In the genomic region with DNA sequence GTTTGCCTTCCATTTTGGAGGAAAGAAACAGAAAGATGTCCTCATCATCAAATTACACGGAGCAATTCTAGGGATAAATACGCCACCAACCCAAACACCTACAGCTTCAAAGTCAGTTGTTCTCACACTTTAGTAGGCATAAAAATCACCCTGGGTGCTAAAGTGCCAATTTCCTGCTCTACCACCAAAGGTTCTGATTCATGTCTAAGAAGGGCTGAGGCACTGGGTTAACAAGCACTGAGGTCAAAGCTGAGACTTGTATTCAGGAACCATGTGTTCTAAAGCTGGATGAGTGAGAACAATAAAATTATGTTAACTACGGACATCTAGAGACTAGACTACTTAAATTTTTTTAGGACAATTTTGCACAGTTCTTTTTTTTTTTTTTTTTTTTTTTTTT, we compare ENCODE assay signal across 1 cellular context.
TF ChIP-seq lines count a peak whose summit lies in the region.

No MANE protein-coding gene starts in this region.

TF ChIP-seq in GM23338, 12 proteins besides CTCF, POLR2A, EP300 and RAD21 (continued from another document):
- TF ChIP-seq, protein P1, sequence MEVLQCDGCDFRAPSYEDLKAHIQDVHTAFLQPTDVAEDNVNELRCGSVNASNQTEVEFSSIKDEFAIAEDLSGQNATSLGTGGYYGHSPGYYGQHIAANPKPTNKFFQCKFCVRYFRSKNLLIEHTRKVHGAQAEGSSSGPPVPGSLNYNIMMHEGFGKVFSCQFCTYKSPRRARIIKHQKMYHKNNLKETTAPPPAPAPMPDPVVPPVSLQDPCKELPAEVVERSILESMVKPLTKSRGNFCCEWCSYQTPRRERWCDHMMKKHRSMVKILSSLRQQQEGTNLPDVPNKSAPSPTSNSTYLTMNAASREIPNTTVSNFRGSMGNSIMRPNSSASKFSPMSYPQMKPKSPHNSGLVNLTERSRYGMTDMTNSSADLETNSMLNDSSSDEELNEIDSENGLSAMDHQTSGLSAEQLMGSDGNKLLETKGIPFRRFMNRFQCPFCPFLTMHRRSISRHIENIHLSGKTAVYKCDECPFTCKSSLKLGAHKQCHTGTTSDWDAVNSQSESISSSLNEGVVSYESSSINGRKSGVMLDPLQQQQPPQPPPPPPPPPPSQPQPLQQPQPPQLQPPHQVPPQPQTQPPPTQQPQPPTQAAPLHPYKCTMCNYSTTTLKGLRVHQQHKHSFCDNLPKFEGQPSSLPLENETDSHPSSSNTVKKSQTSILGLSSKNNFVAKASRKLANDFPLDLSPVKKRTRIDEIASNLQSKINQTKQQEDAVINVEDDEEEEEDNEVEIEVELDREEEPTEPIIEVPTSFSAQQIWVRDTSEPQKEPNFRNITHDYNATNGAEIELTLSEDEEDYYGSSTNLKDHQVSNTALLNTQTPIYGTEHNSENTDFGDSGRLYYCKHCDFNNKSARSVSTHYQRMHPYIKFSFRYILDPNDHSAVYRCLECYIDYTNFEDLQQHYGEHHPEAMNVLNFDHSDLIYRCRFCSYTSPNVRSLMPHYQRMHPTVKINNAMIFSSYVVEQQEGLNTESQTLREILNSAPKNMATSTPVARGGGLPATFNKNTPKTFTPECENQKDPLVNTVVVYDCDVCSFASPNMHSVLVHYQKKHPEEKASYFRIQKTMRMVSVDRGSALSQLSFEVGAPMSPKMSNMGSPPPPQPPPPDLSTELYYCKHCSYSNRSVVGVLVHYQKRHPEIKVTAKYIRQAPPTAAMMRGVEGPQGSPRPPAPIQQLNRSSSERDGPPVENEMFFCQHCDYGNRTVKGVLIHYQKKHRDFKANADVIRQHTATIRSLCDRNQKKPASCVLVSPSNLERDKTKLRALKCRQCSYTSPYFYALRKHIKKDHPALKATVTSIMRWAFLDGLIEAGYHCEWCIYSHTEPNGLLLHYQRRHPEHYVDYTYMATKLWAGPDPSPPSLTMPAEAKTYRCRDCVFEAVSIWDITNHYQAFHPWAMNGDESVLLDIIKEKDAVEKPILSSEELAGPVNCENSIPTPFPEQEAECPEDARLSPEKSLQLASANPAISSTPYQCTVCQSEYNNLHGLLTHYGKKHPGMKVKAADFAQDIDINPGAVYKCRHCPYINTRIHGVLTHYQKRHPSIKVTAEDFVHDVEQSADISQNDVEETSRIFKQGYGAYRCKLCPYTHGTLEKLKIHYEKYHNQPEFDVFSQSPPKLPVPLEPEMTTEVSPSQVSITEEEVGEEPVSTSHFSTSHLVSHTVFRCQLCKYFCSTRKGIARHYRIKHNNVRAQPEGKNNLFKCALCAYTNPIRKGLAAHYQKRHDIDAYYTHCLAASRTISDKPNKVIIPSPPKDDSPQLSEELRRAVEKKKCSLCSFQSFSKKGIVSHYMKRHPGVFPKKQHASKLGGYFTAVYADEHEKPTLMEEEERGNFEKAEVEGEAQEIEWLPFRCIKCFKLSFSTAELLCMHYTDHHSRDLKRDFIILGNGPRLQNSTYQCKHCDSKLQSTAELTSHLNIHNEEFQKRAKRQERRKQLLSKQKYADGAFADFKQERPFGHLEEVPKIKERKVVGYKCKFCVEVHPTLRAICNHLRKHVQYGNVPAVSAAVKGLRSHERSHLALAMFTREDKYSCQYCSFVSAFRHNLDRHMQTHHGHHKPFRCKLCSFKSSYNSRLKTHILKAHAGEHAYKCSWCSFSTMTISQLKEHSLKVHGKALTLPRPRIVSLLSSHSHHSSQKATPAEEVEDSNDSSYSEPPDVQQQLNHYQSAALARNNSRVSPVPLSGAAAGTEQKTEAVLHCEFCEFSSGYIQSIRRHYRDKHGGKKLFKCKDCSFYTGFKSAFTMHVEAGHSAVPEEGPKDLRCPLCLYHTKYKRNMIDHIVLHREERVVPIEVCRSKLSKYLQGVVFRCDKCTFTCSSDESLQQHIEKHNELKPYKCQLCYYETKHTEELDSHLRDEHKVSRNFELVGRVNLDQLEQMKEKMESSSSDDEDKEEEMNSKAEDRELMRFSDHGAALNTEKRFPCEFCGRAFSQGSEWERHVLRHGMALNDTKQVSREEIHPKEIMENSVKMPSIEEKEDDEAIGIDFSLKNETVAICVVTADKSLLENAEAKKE (CRISPR knock-in tag; IDR thresholded peaks at IDR 0.05), result no peak
- TF ChIP-seq EZH2 (IDR thresholded peaks at IDR 0.05; ENCODE audit: low read depth, unreplicated experiment), result no peak
- TF ChIP-seq EZH2phosphoT487 (IDR thresholded peaks at IDR 0.05; ENCODE audit: unreplicated experiment), result no peak
- TF ChIP-seq ZNF331 (CRISPR knock-in tag; IDR thresholded peaks at IDR 0.05; ENCODE audit: low read depth), result no peak
